Comparison of ENCODE assay signal across 8 cellular contexts in genomic region chr15:96331141-96331941, GRCh38. TPM values are rescaled to one million over a fixed set of nuclear protein-coding genes. Genes with fewer than 3 reads are reported as not detected.
DNase-seq lines count a peak whose midpoint lies in the region; ATAC-seq, FAIRE-seq and TF ChIP-seq lines count a peak whose summit lies in the region.

No MANE protein-coding gene starts in this region.

- peak overlapping the region; percentile 99 to 100 (median 99) for H3K27ac Mint-ChIP-seq in nephron

- H3K9ac ChIP-seq in endothelial cell of umbilical vein (replicated peaks; ENCODE audit: extremely low read depth, insufficient read depth, low read length), result peak overlapping the region; percentile 98

- H2AFZ ChIP-seq in PC-9 (peak overlapping the region; percentile 63; the same call in 1 of the 2 replicates), endothelial cell of umbilical vein (ENCODE audit: low read depth, low read length) (no peak overlapping the region)

- H3K9me1 ChIP-seq in endothelial cell of umbilical vein (replicated peaks; ENCODE audit: control insufficient read depth, extremely low read depth, insufficient read depth, low read length), result no peaks in the 10 kb centered on the region

- CTCF ChIA-PET in PC-9 (lab: Charles Lee) (interaction anchor here (0.7 kb wide), 2 partner anchors 1072 to 1660 kb away, joined by 9 to 12 read pairs; no protein-coding TSS in a partner anchor), endothelial cell of umbilical vein (lab: Charles Lee) (interaction anchor here (0.9 to 1.8 kb wide), 6 partner anchors 26 to 1304 kb away, joined by 3 to 7 read pairs (median 4); no protein-coding TSS in a partner anchor)

- no peak for FAIRE-seq in endothelial cell of umbilical vein (lab: Jason Lieb, UNC)

- H3F3A ChIP-seq in PC-9 (ENCODE audit: insufficient read depth, low read depth), result peaks cover 19% of the 10 kb centered on the region; the same call in 1 of the 2 replicates

- TF ChIP-seq POLR2A in endothelial cell of umbilical vein (IDR thresholded peaks at IDR 0.05; ENCODE audit: low read depth, low read length), result no peak

- no peaks in the 10 kb centered on the region for H3K9me2 ChIP-seq in PC-9 (ENCODE audit: insufficient read depth)

- H3K9me3 ChIP-seq in PC-9 (ENCODE audit: insufficient read depth, low read depth) (no peaks in the 10 kb centered on the region), endothelial cell of umbilical vein (replicated peaks; ENCODE audit: control insufficient read depth, insufficient read depth, low read length) (no peaks in the 10 kb centered on the region)

- peaks cover 18% of the 10 kb centered on the region for H3K4me1 Mint-ChIP-seq in nephron

- dilution Hi-C loops in endothelial cell of umbilical vein (cut with MboI; ENCODE audit: extremely low pct_ligation_motif_present, low sequenced_read_pairs), result loop anchor here (25.0 kb wide), 1 partner anchor 1019 kb away; no protein-coding TSS in a partner anchor

- H4K20me1 ChIP-seq in PC-9 (ENCODE audit: insufficient read depth), result peaks cover 26% of the 10 kb centered on the region
- H4K20me1 ChIP-seq in endothelial cell of umbilical vein (replicated peaks; ENCODE audit: control insufficient read depth, extremely low read depth, insufficient read depth, low read length), result no peaks in the 10 kb centered on the region

- H3K36me3 Mint-ChIP-seq in nephron (ENCODE audit: low read depth), result peaks cover 47% of the 10 kb centered on the region

- peak overlapping the region; percentile 94 for H3K4me2 ChIP-seq in PC-9
- no peak overlapping the region for H3K4me2 ChIP-seq in endothelial cell of umbilical vein (ENCODE audit: insufficient read depth, low read length)

- BruUV-seq in PC-9 (replicated peaks; lab: Mats Ljungman, UMichigan) (TSS peak; percentile 9), endothelial cell of umbilical vein (replicated peaks; lab: Mats Ljungman, UMichigan) (no TSS peak)

- H3K27ac ChIP-seq in PC-9, result peak overlapping the region; percentile 88
- peak overlapping the region; percentile 92 for H3K27ac ChIP-seq in endothelial cell of umbilical vein (ENCODE audit: insufficient read depth, low read depth, low read length)

- ATAC-seq in GM21825 (IDR thresholded peaks at IDR 0.05; ENCODE audit: unreplicated experiment) (no peak), HG03432 (IDR thresholded peaks at IDR 0.05; ENCODE audit: unreplicated experiment) (no peak)

- H3K27me3 Mint-ChIP-seq in nephron (ENCODE audit: low read depth), result peaks cover 11% of the 10 kb centered on the region

- H3K4me3 Mint-ChIP-seq in nephron, result peak overlapping the region; percentile 98 to 99 (median 99)

- DNase-seq in SIG-M5 treated with dmso at 0.1 percent for 504 hours (lab: John Stamatoyannopoulos, UW; ENCODE audit: unreplicated experiment) (peak; percentile 37), SIG-M5 (lab: John Stamatoyannopoulos, UW) (no peak), PC-9 (no peak), endothelial cell of umbilical vein (ENCODE audit: low read depth, low spot score) (peak; percentile 40), NCI-H1436 (lab: John Stamatoyannopoulos, UW) (no peak)

- peaks cover 16% of the 10 kb centered on the region; the same call in 1 of the 2 replicates for H3K36me3 ChIP-seq in PC-9 (ENCODE audit: low read depth)
- H3K36me3 ChIP-seq in endothelial cell of umbilical vein (ENCODE audit: control insufficient read depth in 2 of 2, extremely low read depth in 1 of 2, insufficient read depth in 2 of 2, low read length in 2 of 2), result peaks cover 30 to 34% of the 10 kb centered on the region in 2 experiments

- H3K79me2 ChIP-seq in PC-9 (ENCODE audit: low read depth) (peaks cover 90% of the 10 kb centered on the region), endothelial cell of umbilical vein (ENCODE audit: control insufficient read depth, insufficient read depth, low read length) (peaks cover 95% of the 10 kb centered on the region)

- H3K4me1 ChIP-seq in PC-9 (replicated peaks; ENCODE audit: insufficient read depth) (peaks cover 44% of the 10 kb centered on the region), endothelial cell of umbilical vein (ENCODE audit: control insufficient read depth, extremely low read depth, insufficient read depth, low read length) (peaks cover 22% of the 10 kb centered on the region)

- POLR2A ChIA-PET in PC-9 (lab: Charles Lee; ENCODE audit: unreplicated experiment) (interaction anchor here (0.6 to 1.6 kb wide), 5 partner anchors 56 to 459 kb away, joined by 4 to 17 read pairs (median 11); no protein-coding TSS in a partner anchor), endothelial cell of umbilical vein (lab: Charles Lee) (interaction anchor here (0.6 to 1.6 kb wide), 10 partner anchors 9 to 1661 kb away, joined by 3 to 7 read pairs (median 4); no protein-coding TSS in a partner anchor)

- peaks cover 2% of the 10 kb centered on the region for H3K9me3 Mint-ChIP-seq in nephron

- H3K27me3 ChIP-seq in PC-9 (ENCODE audit: insufficient read depth, low read depth) (no peaks in the 10 kb centered on the region), endothelial cell of umbilical vein (ENCODE audit: control insufficient read depth in 2 of 2, insufficient read depth in 2 of 2, low read length in 2 of 2) (no peaks in the 10 kb centered on the region)

- intact Hi-C loops in PC-9 (cut with micrococcal nuclease; ENCODE audit: unreplicated experiment), result no loop called here
- intact Hi-C loops in endothelial cell of umbilical vein (cut with micrococcal nuclease), result no loop called here

- no peak for TF ChIP-seq CTCF in PC-9 (conservative IDR thresholded peaks at IDR 0.05)
- TF ChIP-seq CTCF in endothelial cell of umbilical vein (IDR thresholded peaks at IDR 0.05; ENCODE audit: extremely low read depth in 1 of 2, insufficient read depth in 1 of 2, low read depth in 1 of 2, low read length in 2 of 2), result no peak
- no peak for TF ChIP-seq CTCF in nephron (IDR thresholded peaks at IDR 0.05; ENCODE audit: unreplicated experiment in 3 of 3)

- peak overlapping the region; percentile 90 for H3K4me3 ChIP-seq in PC-9
- peak overlapping the region; percentile 92 to 99 (median 99) for H3K4me3 ChIP-seq in endothelial cell of umbilical vein (replicated peaks in 1 of 3; ENCODE audit: insufficient read depth in 1 of 3, low read depth in 1 of 3, low read length in 3 of 3)

TF ChIP-seq in endothelial cell of umbilical vein, 7 proteins besides CTCF, POLR2A, EP300 and RAD21:
- TF ChIP-seq MYC (IDR thresholded peaks at IDR 0.05; ENCODE audit: low read depth, low read length), result no peak
- no peak for TF ChIP-seq POLR2AphosphoS5 (IDR thresholded peaks at IDR 0.05; ENCODE audit: insufficient read depth, low read depth, low read length)
- no peak for TF ChIP-seq EZH2 (IDR thresholded peaks at IDR 0.05; ENCODE audit: borderline replicate concordance, low read depth, low read length, severe bottlenecking)
- TF ChIP-seq GATA2 (IDR thresholded peaks at IDR 0.05; ENCODE audit: insufficient read depth, insufficient read length, low read depth, low read length), result no peak

RNA-seq across cellular contexts. Expression of gene NR2F2, which starts 0.8 kb away (rescaled TPM):
- total RNA-seq in PC-9 (2021), result 48.4 and 72.1 TPM in 2 replicates
- 153 and 182 TPM in 2 replicates for total RNA-seq in endothelial cell of umbilical vein
- polyA plus RNA-seq in endothelial cell of umbilical vein, result 105 and 120 TPM in 2 replicates
- 108 and 112 TPM in 2 replicates for polyA plus RNA-seq in endothelial cell of umbilical vein (2011; cell fraction: cytosol; rRNA removed)
- 115 and 122 TPM in 2 replicates for polyA plus RNA-seq in endothelial cell of umbilical vein (2011; cell fraction: nucleus; rRNA removed)
- polyA plus RNA-seq in endothelial cell of umbilical vein (2012), result 242 and 247 TPM in 2 replicates
- 77.0 and 94.2 TPM in 2 replicates for polyA minus RNA-seq in endothelial cell of umbilical vein
- polyA minus RNA-seq in endothelial cell of umbilical vein (2011; cell fraction: cytosol; rRNA and poly(A)+ RNA removed), result 23.5 TPM
- polyA minus RNA-seq in endothelial cell of umbilical vein (2011; cell fraction: nucleus; rRNA and poly(A)+ RNA removed), result 98.6 and 113 TPM in 2 replicates

Comparison
In these comparisons a context has a peak if more than half of its experiments do, and no peak if none do; other contexts are left out.
1. DNase-seq: peak in SIG-M5 treated with dmso at 0.1 percent for 504 hours (single experiment) and endothelial cell of umbilical vein (single experiment); none in SIG-M5 (single experiment), PC-9 (0 of 2) and NCI-H1436 (single experiment).